In the genomic region with DNA sequence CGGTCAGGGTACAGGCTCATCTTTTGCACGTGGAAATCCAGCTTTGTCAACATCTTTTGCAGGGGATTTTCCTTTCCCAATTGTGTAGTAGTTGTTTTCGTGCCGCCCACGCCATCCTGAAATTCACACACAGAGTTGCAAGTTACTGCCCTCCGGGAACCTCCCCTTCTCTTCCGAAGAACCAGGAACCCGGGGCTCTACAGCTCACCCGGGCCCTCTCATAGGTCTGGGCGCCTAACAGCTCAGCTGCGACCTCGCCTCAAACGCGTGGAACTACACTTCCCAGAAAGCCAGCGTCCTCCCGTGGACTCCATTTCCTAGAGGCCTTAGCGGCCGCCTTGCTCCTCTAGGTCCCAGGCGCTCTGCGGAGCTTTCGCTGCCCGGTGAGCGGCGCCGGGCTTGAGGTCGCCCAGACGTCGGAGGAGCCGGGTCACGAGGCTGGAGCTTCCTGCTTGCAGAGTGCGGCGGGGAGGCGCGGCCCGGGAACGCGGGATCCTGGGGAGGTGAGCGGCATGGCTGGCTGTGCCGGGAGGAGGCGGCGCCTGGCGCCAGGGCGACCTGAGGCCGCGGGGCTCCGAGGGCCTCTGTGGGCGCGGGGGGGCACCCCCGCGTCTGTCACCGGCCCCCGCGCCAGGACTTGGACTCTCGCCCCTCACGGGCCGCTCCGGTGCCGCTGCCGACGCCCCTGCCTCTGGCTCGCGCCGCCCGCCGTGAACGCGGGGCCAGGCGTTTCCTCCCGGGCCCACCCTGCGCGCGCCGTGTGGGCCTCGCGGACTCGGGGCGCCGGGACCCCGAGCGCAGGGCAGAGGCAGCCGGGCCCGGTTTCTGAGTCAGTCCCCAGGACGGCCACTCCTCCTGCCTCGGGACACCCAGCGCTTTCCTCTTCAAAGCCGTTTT, we compare ENCODE assay signal across 8 cellular contexts.
DNase-seq lines count a peak whose midpoint lies in the region; ATAC-seq lines count a peak whose summit lies in the region.

A gene (plus strand): TSS at position 329 of the 897 bp plus-strand sequence. CDS start 1,095 bp downstream, outside the sequence.

- ATAC-seq in GM18909 (IDR thresholded peaks at IDR 0.05; ENCODE audit: poor library complexity, unreplicated experiment) (peak; percentile 98), HG03159 (IDR thresholded peaks at IDR 0.05; ENCODE audit: unreplicated experiment) (peak; percentile 99)

- DNase-seq in AG08396 (ENCODE audit: low spot score): peak; percentile 95
- peak; percentile 88 for DNase-seq in NCI-H226
- DNase-seq in activated CD4-positive, CD25-positive, alpha-beta regulatory T cell treated with anti-CD3 and anti-CD28 coated beads, Interleukin-2, amount 50 U/mL, for 16 hours (ENCODE audit: low read depth, low spot score): peak; percentile 62
- peak; percentile 97 for DNase-seq in cerebellar cortex (ENCODE audit: low spot score)
- DNase-seq in islet precursor cell: peak; percentile 98
- DNase-seq in stimulated activated CD4-positive, alpha-beta T cell treated with anti-CD3 and anti-CD28 coated beads, Interleukin-12 subunit alpha, Interleukin-12 subunit beta, amount 100 ng/mL, for 4 hours: peak; percentile 74

Comparison
In these comparisons a context has a peak if more than half of its experiments do, and no peak if none do; other contexts are left out.
1. Peak in every context shown above with its lines: DNase-seq and ATAC-seq.